ENCODE assay signal across 1 cellular context in the genomic region with DNA sequence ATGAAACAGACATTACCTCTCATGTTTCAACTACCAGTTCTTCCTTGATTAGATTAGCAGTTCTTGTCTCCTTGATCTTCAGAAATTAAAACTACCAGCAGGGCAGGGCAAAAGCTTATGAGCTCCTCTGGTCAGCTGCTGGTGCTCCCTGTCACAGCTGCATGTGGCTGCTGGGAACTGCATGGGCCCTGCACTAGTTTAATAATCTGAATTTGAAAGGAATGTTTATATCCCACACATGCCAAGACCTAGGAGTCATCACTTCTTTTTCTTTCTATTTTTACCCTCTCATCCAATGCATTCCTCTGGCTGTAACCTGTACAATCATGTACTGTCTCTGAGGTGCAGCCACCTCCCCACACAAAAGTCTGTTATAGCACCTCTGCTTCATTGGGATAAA.
TF ChIP-seq lines count a peak whose summit lies in the region.

No MANE protein-coding gene starts in this region.

TF ChIP-seq in HCT116, 20 proteins besides CTCF, POLR2A, EP300 and RAD21 (continued from another document):
- TF ChIP-seq, protein P1, sequence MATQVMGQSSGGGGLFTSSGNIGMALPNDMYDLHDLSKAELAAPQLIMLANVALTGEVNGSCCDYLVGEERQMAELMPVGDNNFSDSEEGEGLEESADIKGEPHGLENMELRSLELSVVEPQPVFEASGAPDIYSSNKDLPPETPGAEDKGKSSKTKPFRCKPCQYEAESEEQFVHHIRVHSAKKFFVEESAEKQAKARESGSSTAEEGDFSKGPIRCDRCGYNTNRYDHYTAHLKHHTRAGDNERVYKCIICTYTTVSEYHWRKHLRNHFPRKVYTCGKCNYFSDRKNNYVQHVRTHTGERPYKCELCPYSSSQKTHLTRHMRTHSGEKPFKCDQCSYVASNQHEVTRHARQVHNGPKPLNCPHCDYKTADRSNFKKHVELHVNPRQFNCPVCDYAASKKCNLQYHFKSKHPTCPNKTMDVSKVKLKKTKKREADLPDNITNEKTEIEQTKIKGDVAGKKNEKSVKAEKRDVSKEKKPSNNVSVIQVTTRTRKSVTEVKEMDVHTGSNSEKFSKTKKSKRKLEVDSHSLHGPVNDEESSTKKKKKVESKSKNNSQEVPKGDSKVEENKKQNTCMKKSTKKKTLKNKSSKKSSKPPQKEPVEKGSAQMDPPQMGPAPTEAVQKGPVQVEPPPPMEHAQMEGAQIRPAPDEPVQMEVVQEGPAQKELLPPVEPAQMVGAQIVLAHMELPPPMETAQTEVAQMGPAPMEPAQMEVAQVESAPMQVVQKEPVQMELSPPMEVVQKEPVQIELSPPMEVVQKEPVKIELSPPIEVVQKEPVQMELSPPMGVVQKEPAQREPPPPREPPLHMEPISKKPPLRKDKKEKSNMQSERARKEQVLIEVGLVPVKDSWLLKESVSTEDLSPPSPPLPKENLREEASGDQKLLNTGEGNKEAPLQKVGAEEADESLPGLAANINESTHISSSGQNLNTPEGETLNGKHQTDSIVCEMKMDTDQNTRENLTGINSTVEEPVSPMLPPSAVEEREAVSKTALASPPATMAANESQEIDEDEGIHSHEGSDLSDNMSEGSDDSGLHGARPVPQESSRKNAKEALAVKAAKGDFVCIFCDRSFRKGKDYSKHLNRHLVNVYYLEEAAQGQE (IDR thresholded peaks at IDR 0.05; ENCODE audit: low read depth): no peak
